ENCODE assay signal across 11 cellular contexts in the genomic region with DNA sequence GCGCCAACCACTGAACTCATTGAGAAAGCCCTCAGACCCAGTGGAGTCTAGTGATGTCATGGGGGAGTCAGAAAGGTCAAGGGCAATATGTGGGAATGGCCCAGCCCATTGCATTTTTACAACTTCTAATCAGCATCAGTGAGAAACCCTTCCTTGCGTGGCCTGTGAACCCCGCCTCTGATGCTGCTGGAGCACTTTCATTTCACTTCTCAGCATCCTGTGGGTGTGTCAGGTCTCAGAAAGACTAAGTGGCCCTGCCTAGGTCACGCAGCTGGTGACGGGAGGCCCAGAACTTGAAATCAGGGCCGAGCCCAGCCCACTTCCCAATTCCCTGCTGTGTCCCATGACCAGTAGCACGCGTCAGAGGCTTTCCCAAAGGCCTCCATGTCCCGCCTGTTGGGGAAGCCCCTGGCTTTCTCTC. TPM values are rescaled to one million over a fixed set of nuclear protein-coding genes. Genes with fewer than 3 reads are reported as not detected.
DNase-seq lines count a peak whose midpoint lies in the region; ATAC-seq and TF ChIP-seq lines count a peak whose summit lies in the region.
"Had no signal": no experiment of that assay in that cellular context is flagged by ENCODE, and none has a peak within 500 bp of the region (broad histone marks: within the 10 kb centered on the region; RNA-seq: fewer than 3 reads in every experiment).

No MANE protein-coding gene starts in this region.

- H3K9me3 ChIP-seq in right lobe of liver: no peaks in the 10 kb centered on the region
- H3K9me3 ChIP-seq: body of pancreas had no signal

- H3K36me3 Mint-ChIP-seq in activated CD4-positive, alpha-beta memory T cell treated with anti-CD3 and anti-CD28 coated beads for 36 hours: peaks cover 4% of the 10 kb centered on the region

- H3K27ac ChIP-seq in right lobe of liver: no peak overlapping the region
- H3K27ac ChIP-seq: body of pancreas had no signal

- CTCF ChIA-PET in activated CD4-positive, alpha-beta memory T cell treated with anti-CD3 and anti-CD28 coated beads for 36 hours (lab: Charles Lee): interaction anchor here (0.5 to 4.6 kb wide), 2 partner anchors 16 to 87 kb away, joined by 3 to 32 read pairs; a partner anchor contains a TSS

- H3K27me3 Mint-ChIP-seq in activated CD4-positive, alpha-beta memory T cell treated with anti-CD3 and anti-CD28 coated beads for 36 hours: no peaks in the 10 kb centered on the region

- H3K27me3 ChIP-seq in right lobe of liver: no peaks in the 10 kb centered on the region
- H3K27me3 ChIP-seq: body of pancreas had no signal

- H3K4me3 ChIP-seq in right lobe of liver: no peak overlapping the region
- H3K4me3 ChIP-seq: body of pancreas had no signal

- H3K27ac Mint-ChIP-seq in activated CD4-positive, alpha-beta memory T cell treated with anti-CD3 and anti-CD28 coated beads for 36 hours: peak overlapping the region; percentile 90

- peaks cover 69% of the 10 kb centered on the region for H3K4me1 Mint-ChIP-seq in activated CD4-positive, alpha-beta memory T cell treated with anti-CD3 and anti-CD28 coated beads for 36 hours (ENCODE audit: low read depth)

- TF ChIP-seq POLR2A in right lobe of liver (IDR thresholded peaks at IDR 0.05): no peak

- no peaks in the 10 kb centered on the region for H3K36me3 ChIP-seq in right lobe of liver

- ATAC-seq in Right ventricle myocardium superior (ENCODE audit: poor library complexity): no peak
- ATAC-seq in right lobe of liver: peak in 3 of 4 donors; percentile 25 to 44 (median 25)
- ATAC-seq in GM21528 (IDR thresholded peaks at IDR 0.05; ENCODE audit: low FRiP score, unreplicated experiment): no peak
- no peak for ATAC-seq in HG03097 (IDR thresholded peaks at IDR 0.05; ENCODE audit: low FRiP score, unreplicated experiment)
- ATAC-seq: body of pancreas had no signal

- no peaks in the 10 kb centered on the region for H3K4me1 ChIP-seq in right lobe of liver

- POLR2A ChIA-PET in activated CD4-positive, alpha-beta memory T cell treated with anti-CD3 and anti-CD28 coated beads for 36 hours (lab: Charles Lee): interaction anchor here (0.6 kb wide), 1 partner anchor 30 kb away, joined by 4 read pairs; no protein-coding TSS in a partner anchor

- no peak for TF ChIP-seq CTCF in right lobe of liver (IDR thresholded peaks at IDR 0.05)

- peaks cover 3% of the 10 kb centered on the region for H3K9me3 Mint-ChIP-seq in activated CD4-positive, alpha-beta memory T cell treated with anti-CD3 and anti-CD28 coated beads for 36 hours

- DNase-seq in Right ventricle myocardium superior: peak; percentile 54
- no peak for DNase-seq in cardiac septum (ENCODE audit: low spot score)
- peak; percentile 86 for DNase-seq in activated CD4-positive, alpha-beta memory T cell treated with anti-CD3 and anti-CD28 coated beads for 36 hours
- no peak for DNase-seq in right lobe of liver
- no peak for DNase-seq in NCI-H1417 treated with DMSO at 0.1 percent for 48 hours (lab: John Stamatoyannopoulos, UW)
- DNase-seq in cerebellar cortex (ENCODE audit: low spot score): no peak
- DNase-seq: body of pancreas, NCI-H526 had no signal

- intact Hi-C loops in Right ventricle myocardium superior (cut with DNase I) (no loop called here), cardiac septum (cut with DNase I) (no loop called here), right lobe of liver (cut with DNase I) (no loop called here)
- intact Hi-C loops in activated CD4-positive, alpha-beta memory T cell treated with anti-CD3 and anti-CD28 coated beads for 36 hours (cut with micrococcal nuclease): loop anchor here (5.0 to 10.0 kb wide), 3 partner anchors 232 to 1055 kb away; a partner anchor contains a TSS

- 69% methylated on average over 3 of the region's 9 CpGs for WGBS in right lobe of liver (ENCODE audit: insufficient coverage, low coverage, low lambda C conversion rate, missing lambda C conversion rate)

- peak overlapping the region; percentile 12 for H3K4me3 Mint-ChIP-seq in activated CD4-positive, alpha-beta memory T cell treated with anti-CD3 and anti-CD28 coated beads for 36 hours

RNA-seq across cellular contexts. Expression of a gene that starts 6.1 kb away (rescaled TPM):
- not detected for total RNA-seq in Right ventricle myocardium superior
- total RNA-seq in cardiac septum: not detected
- total RNA-seq in activated CD4-positive, alpha-beta memory T cell treated with anti-CD3 and anti-CD28 coated beads for 36 hours: 1 to 10 TPM; 1.6 to 1.7 TPM
- not detected for total RNA-seq in right lobe of liver
- total RNA-seq: body of pancreas, H4 had no signal

RNA-seq across cellular contexts. Expression of a gene that starts 45.9 kb away (rescaled TPM):
- total RNA-seq in Right ventricle myocardium superior: 0.22 TPM
- total RNA-seq in cardiac septum: 0.08 TPM
- total RNA-seq in activated CD4-positive, alpha-beta memory T cell treated with anti-CD3 and anti-CD28 coated beads for 36 hours: under 1 TPM; 0.51 to 0.59 TPM
- 1 to 10 TPM in 1 of 6 experiments, under 1 TPM in 5; 0.31 to 1.1 (median 0.64) TPM for total RNA-seq in right lobe of liver
- total RNA-seq: H4 had no signal

Comparison
In these comparisons a context has a peak if more than half of its experiments do, and no peak if none do; other contexts are left out.
1. DNase-seq: peak in Right ventricle myocardium superior (single experiment) and activated CD4-positive, alpha-beta memory T cell treated with anti-CD3 and anti-CD28 coated beads for 36 hours (single experiment); none in cardiac septum (single experiment), right lobe of liver (0 of 3), NCI-H1417 treated with DMSO at 0.1 percent for 48 hours (single experiment) and cerebellar cortex (single experiment).
2. ATAC-seq: peak in right lobe of liver (3 of 4); none in Right ventricle myocardium superior (single experiment), GM21528 (single experiment) and HG03097 (single experiment).